8 cellular contexts compared by ENCODE assay signal in genomic region chr3:45145223-45145622, GRCh38. TPM values are rescaled to one million over a fixed set of nuclear protein-coding genes. Genes with fewer than 3 reads are reported as not detected.
DNase-seq lines count a peak whose midpoint lies in the region; ATAC-seq and TF ChIP-seq lines count a peak whose summit lies in the region.

No MANE protein-coding gene starts in this region.

- H3K4me1 Mint-ChIP-seq in naive thymus-derived CD4-positive, alpha-beta T cell, result peaks cover 11 to 22% (median 17%) of the 10 kb centered on the region in 7 donors

- H3K36me3 Mint-ChIP-seq in naive thymus-derived CD4-positive, alpha-beta T cell, result peaks cover 0 to 4% (median 0%) of the 10 kb centered on the region in 5 donors

- DNase-seq in AG09309 (ENCODE audit: low read depth), result no peak
- DNase-seq in NCI-H146 treated with DMSO at 0.1 percent for 48 hours (lab: John Stamatoyannopoulos, UW; ENCODE audit: unreplicated experiment), result peak; percentile 12
- no peak for DNase-seq in dorsolateral prefrontal cortex
- DNase-seq in naive thymus-derived CD4-positive, alpha-beta T cell, result no peak
- no peak for DNase-seq in NCI-H345 treated with DMSO at 0.1 percent for 48 hours (lab: John Stamatoyannopoulos, UW; ENCODE audit: unreplicated experiment)
- no peak for DNase-seq in posterior cingulate gyrus
- no peak for DNase-seq in NCI-H774 (lab: John Stamatoyannopoulos, UW)

- TF ChIP-seq CTCF in AG09309 (IDR thresholded peaks at IDR 0.05; ENCODE audit: control insufficient read depth, insufficient read depth, low read depth, low read length, missing control alignments) (no peak), dorsolateral prefrontal cortex (IDR thresholded peaks at IDR 0.05 in 54 of 56, conservative IDR thresholded peaks at IDR 0.05 in 2 of 56; ENCODE audit: low read depth in 1 of 56, partially characterized antibody in 56 of 56) (no peak)

- peak overlapping the region in 1 of 59 donors; percentile 31 for H3K27ac ChIP-seq in dorsolateral prefrontal cortex
- no peak overlapping the region for H3K27ac ChIP-seq in naive thymus-derived CD4-positive, alpha-beta T cell (ENCODE audit: low read depth, low read length)

- H3K27ac Mint-ChIP-seq in naive thymus-derived CD4-positive, alpha-beta T cell, result peak overlapping the region in 2 of 9 donors; percentile 6 to 48

- peaks cover 43 to 78% (median 46%) of the 10 kb centered on the region in 5 donors for H3K27me3 Mint-ChIP-seq in naive thymus-derived CD4-positive, alpha-beta T cell

- H3K4me1 ChIP-seq in naive thymus-derived CD4-positive, alpha-beta T cell (ENCODE audit: control insufficient read depth in 2 of 2, insufficient read depth in 2 of 2, low read length in 2 of 2), result peaks cover 4 to 13% of the 10 kb centered on the region in 2 donors

- no peaks in the 10 kb centered on the region for H3K36me3 ChIP-seq in naive thymus-derived CD4-positive, alpha-beta T cell (ENCODE audit: control insufficient read depth in 2 of 3, insufficient read depth in 3 of 3, low read length in 3 of 3)

- peak overlapping the region; percentile 51 for H3K4me3 ChIP-seq in AG09309 (ENCODE audit: control insufficient read depth, low read depth, low read length)
- peak overlapping the region; percentile 13 to 68 (median 50) for H3K4me3 ChIP-seq in dorsolateral prefrontal cortex
- H3K4me3 ChIP-seq in naive thymus-derived CD4-positive, alpha-beta T cell (ENCODE audit: low read length), result peak overlapping the region; percentile 44

- POLR2A ChIA-PET in naive thymus-derived CD4-positive, alpha-beta T cell (lab: Charles Lee), result interaction anchor here (0.6 to 1.6 kb wide), 3 partner anchors 18 to 37 kb away, joined by 3 to 5 read pairs (median 5); no protein-coding TSS in a partner anchor

- H3K27me3 ChIP-seq in dorsolateral prefrontal cortex, result peaks cover 0 to 55% (median 29%) of the 10 kb centered on the region in 45 donors
- peaks cover 0 to 10% of the 10 kb centered on the region in 2 donors for H3K27me3 ChIP-seq in naive thymus-derived CD4-positive, alpha-beta T cell (ENCODE audit: control insufficient read depth in 2 of 2, insufficient read depth in 2 of 2, low read length in 2 of 2)

- H3K9me3 ChIP-seq in naive thymus-derived CD4-positive, alpha-beta T cell (ENCODE audit: control insufficient read depth in 2 of 3, low read length in 3 of 3), result no peaks in the 10 kb centered on the region

- CTCF ChIA-PET in naive thymus-derived CD4-positive, alpha-beta T cell (lab: Charles Lee), result interaction anchor here (0.6 to 0.7 kb wide), 2 partner anchors 65 to 105 kb away, joined by 3 read pairs; no protein-coding TSS in a partner anchor

- H3K4me3 Mint-ChIP-seq in naive thymus-derived CD4-positive, alpha-beta T cell, result peak overlapping the region; percentile 72 to 91 (median 78)

- intact Hi-C loops in dorsolateral prefrontal cortex (cut with DNase I), result no loop called here
- intact Hi-C loops in naive thymus-derived CD4-positive, alpha-beta T cell (cut with micrococcal nuclease), result loop anchor here (2.0 to 5.0 kb wide), 3 partner anchors 22 to 38 kb away; no protein-coding TSS in a partner anchor
- intact Hi-C loops in posterior cingulate gyrus (cut with DNase I), result no loop called here

- no peak for ATAC-seq in naive thymus-derived CD4-positive, alpha-beta T cell
- ATAC-seq in HG02798 (IDR thresholded peaks at IDR 0.05; ENCODE audit: poor library complexity, unreplicated experiment), result no peak

- peaks cover 0 to 6% (median 4%) of the 10 kb centered on the region in 11 donors for H3K9me3 Mint-ChIP-seq in naive thymus-derived CD4-positive, alpha-beta T cell

RNA-seq across cellular contexts. Expression of gene CDCP1, which starts 1.0 kb away (rescaled TPM):
- 1 to 10 TPM in 90 of 120 experiments, under 1 TPM in 30; 0.37 to 4.8 (median 1.4) TPM for total RNA-seq in dorsolateral prefrontal cortex
- total RNA-seq in naive thymus-derived CD4-positive, alpha-beta T cell, result 1 to 10 TPM in 2 of 5 experiments, under 1 TPM in 3; 0.05 to 7.2 (median 0.81) TPM
- 1 to 10 TPM in 1 of 2 donors, under 1 TPM in 1; 0.21 to 1.0 TPM for polyA plus RNA-seq in naive thymus-derived CD4-positive, alpha-beta T cell

Comparison
In these comparisons a context has a peak if more than half of its experiments do, and no peak if none do; other contexts are left out.
1. intact Hi-C loops: an anchor here in naive thymus-derived CD4-positive, alpha-beta T cell (2.0 to 5.0 kb wide); none called in dorsolateral prefrontal cortex and posterior cingulate gyrus.